ENCODE assay signal across 8 cellular contexts in genomic region chr9:62897411-62898225, GRCh38.
A peak's percentile ranks its signal among the peaks of the same experiment; 100 is the strongest.
DNase-seq lines count a peak whose midpoint lies in the region; TF ChIP-seq lines count a peak whose summit lies in the region.
"Not testable (repeated sequence)": the region's sequence is repeated elsewhere in the genome, so short reads cannot be mapped to it uniquely, and the experiment has no call there.

No MANE protein-coding gene starts in this region.

- not testable (repeated sequence) for DNase-seq in AG04450 (ENCODE audit: low read depth, low spot score); osteocyte (ENCODE audit: extremely low spot score, unreplicated experiment)
- DNase-seq in HFFc6: peak; percentile 23
- DNase-seq in T-helper 2 cell: peak in 4 of 5 experiments; percentile 13 to 59 (median 50)
- peak; percentile 36 for DNase-seq in activated T-helper 2 cell treated with anti-CD3 and anti-CD28 coated beads, Interferon-gamma antibody, Interleukin-2, Interleukin-4, amounts not matched to agents 10 μg/mL and 5 μg/mL and 100 μg/mL, durations not matched to agents 14 hours and 24 hours and 36 hours (ENCODE audit: low spot score)
- DNase-seq in stimulated activated CD8-positive, alpha-beta memory T cell treated with anti-CD3 and anti-CD28 coated beads, Interleukin-15, amount 100 ng/mL, for 48 hours (ENCODE audit: low read depth in 2 of 2): peak; percentile 28 to 41

- H3K27ac Mint-ChIP-seq in HFFc6: peak overlapping the region; percentile 5; the same call in 1 of the 2 replicates
- not testable (repeated sequence) for H3K27ac Mint-ChIP-seq in activated T-helper 2 cell treated with anti-CD3 and anti-CD28 coated beads, Interferon-gamma antibody, Interleukin-2, Interleukin-4, amounts not matched to agents 10 μg/mL and 5 μg/mL and 100 μg/mL, durations not matched to agents 14 hours and 24 hours and 36 hours; osteocyte (ENCODE audit: unreplicated experiment)

- not testable (repeated sequence) for TF ChIP-seq CTCF in AG04450 (IDR thresholded peaks at IDR 0.05; ENCODE audit: low read depth, low read length); HFFc6 (IDR thresholded peaks at IDR 0.05); osteocyte (IDR thresholded peaks at IDR 0.05)

- CTCF ChIA-PET in AG04450 (lab: Charles Lee): not testable (repeated sequence)

- not testable (repeated sequence) for H3K27me3 ChIP-seq in AG04450 (ENCODE audit: control insufficient read depth, insufficient read depth, low read length); ectodermal cell (ENCODE audit: control insufficient read depth, insufficient read depth, low read length, poor library complexity, severe bottlenecking); iPS-15b (ENCODE audit: control insufficient read depth, insufficient read depth, low read length)

- H3K9me3 Mint-ChIP-seq in HFFc6; activated T-helper 2 cell treated with anti-CD3 and anti-CD28 coated beads, Interferon-gamma antibody, Interleukin-2, Interleukin-4, amounts not matched to agents 10 μg/mL and 5 μg/mL and 100 μg/mL, durations not matched to agents 14 hours and 24 hours and 36 hours; osteocyte (ENCODE audit: unreplicated experiment): not testable (repeated sequence)

- not testable (repeated sequence) for H3K9ac ChIP-seq in iPS-15b (ENCODE audit: low read depth, low read length)

- H3K4me3 Mint-ChIP-seq in HFFc6 (peak overlapping the region; percentile 70), osteocyte (ENCODE audit: unreplicated experiment) (peak overlapping the region; percentile 35)
- H3K4me3 Mint-ChIP-seq in activated T-helper 2 cell treated with anti-CD3 and anti-CD28 coated beads, Interferon-gamma antibody, Interleukin-2, Interleukin-4, amounts not matched to agents 10 μg/mL and 5 μg/mL and 100 μg/mL, durations not matched to agents 14 hours and 24 hours and 36 hours (ENCODE audit: low read depth): peak overlapping the region; percentile 63

- H3K27me3 Mint-ChIP-seq in HFFc6 (ENCODE audit: insufficient read depth); activated T-helper 2 cell treated with anti-CD3 and anti-CD28 coated beads, Interferon-gamma antibody, Interleukin-2, Interleukin-4, amounts not matched to agents 10 μg/mL and 5 μg/mL and 100 μg/mL, durations not matched to agents 14 hours and 24 hours and 36 hours (ENCODE audit: low read depth); osteocyte (ENCODE audit: unreplicated experiment): not testable (repeated sequence)

- H3K4me1 Mint-ChIP-seq in HFFc6 (ENCODE audit: low read depth); activated T-helper 2 cell treated with anti-CD3 and anti-CD28 coated beads, Interferon-gamma antibody, Interleukin-2, Interleukin-4, amounts not matched to agents 10 μg/mL and 5 μg/mL and 100 μg/mL, durations not matched to agents 14 hours and 24 hours and 36 hours (ENCODE audit: low read depth); osteocyte (ENCODE audit: unreplicated experiment): not testable (repeated sequence)

- not testable (repeated sequence) for H3K36me3 Mint-ChIP-seq in HFFc6 (ENCODE audit: low read depth); activated T-helper 2 cell treated with anti-CD3 and anti-CD28 coated beads, Interferon-gamma antibody, Interleukin-2, Interleukin-4, amounts not matched to agents 10 μg/mL and 5 μg/mL and 100 μg/mL, durations not matched to agents 14 hours and 24 hours and 36 hours (ENCODE audit: low read depth); osteocyte (ENCODE audit: unreplicated experiment)

- peak overlapping the region; percentile 50 for H3K4me3 ChIP-seq in AG04450 (ENCODE audit: low read depth, low read length)
- peak overlapping the region; percentile 18 for H3K4me3 ChIP-seq in ectodermal cell (ENCODE audit: insufficient read depth, low read depth, low read length)
- H3K4me3 ChIP-seq in iPS-15b (ENCODE audit: low read depth, low read length): peak overlapping the region; percentile 22

- H3K36me3 ChIP-seq in ectodermal cell (ENCODE audit: control insufficient read depth, insufficient read depth, low read length); iPS-15b (ENCODE audit: control insufficient read depth, insufficient read depth, low read length): not testable (repeated sequence)

- POLR2A ChIA-PET in AG04450 (lab: Yijun Ruan, JAX): not testable (repeated sequence)

- H3K4me1 ChIP-seq in ectodermal cell (ENCODE audit: control insufficient read depth, insufficient read depth, low read length); iPS-15b (ENCODE audit: control insufficient read depth, insufficient read depth, low read length): not testable (repeated sequence)

- not testable (repeated sequence) for H3K27ac ChIP-seq in AG04450 (ENCODE audit: low read depth, low read length); ectodermal cell (ENCODE audit: insufficient read depth, low read depth, low read length, poor library complexity, severe bottlenecking)

- 8 to 15% methylated on average over 22 to 28 of the region's 48 CpGs for WGBS in ectodermal cell, 2 experiments

- intact Hi-C loops in activated T-helper 2 cell treated with anti-CD3 and anti-CD28 coated beads, Interferon-gamma antibody, Interleukin-2, Interleukin-4, amounts not matched to agents 10 μg/mL and 5 μg/mL and 100 μg/mL, durations not matched to agents 14 hours and 24 hours and 36 hours (cut with micrococcal nuclease): not testable (repeated sequence)

- not testable (repeated sequence) for H3K9me3 ChIP-seq in AG04450 (ENCODE audit: control insufficient read depth, insufficient read depth, low read length); ectodermal cell (ENCODE audit: control insufficient read depth, low read length); iPS-15b (ENCODE audit: control insufficient read depth, insufficient read depth, low read length)
